Comparison of ENCODE assay signal across 8 cellular contexts in the genomic region with DNA sequence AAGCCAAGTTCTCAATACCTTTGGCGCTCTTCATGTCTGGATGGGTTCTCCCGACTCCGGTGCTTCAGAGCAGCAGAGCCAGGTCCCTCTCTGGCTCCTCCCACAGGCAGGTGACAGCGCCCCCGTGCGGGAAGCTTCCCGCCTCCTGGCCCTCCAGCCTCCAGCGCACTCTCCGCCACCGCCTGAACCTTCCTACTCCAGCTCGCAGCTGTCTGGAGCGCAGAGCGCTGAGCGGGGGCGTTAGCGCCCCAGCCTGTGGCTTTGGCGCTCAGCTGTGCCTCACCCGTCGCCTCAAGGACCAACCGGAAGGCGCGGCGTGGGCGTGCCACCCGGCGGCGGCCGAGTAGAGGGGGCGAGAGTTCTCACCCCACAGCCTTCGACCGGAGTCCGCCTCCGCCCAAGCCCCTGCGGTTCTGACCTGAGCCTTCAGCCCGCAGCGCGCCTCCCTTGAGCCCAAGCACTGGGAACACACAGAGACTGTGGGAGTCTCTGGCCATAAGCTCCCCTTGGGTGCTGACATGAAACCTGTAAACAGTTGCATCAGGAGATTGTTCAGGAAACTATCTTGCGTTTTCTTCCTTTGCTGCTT. TPM values are rescaled to one million over a fixed set of nuclear protein-coding genes. Genes with fewer than 3 reads are reported as not detected.
DNase-seq lines count a peak whose midpoint lies in the region; ATAC-seq and TF ChIP-seq lines count a peak whose summit lies in the region.

SLCO4C1 (minus strand) TSS at position 56 of the 589 bp plus-strand sequence; CDS start at position 34, 22 bp downstream.

- ATAC-seq in GM18508 (IDR thresholded peaks at IDR 0.05; ENCODE audit: insufficient read depth, unreplicated experiment) (peak; percentile 89), HG02885 (IDR thresholded peaks at IDR 0.05; ENCODE audit: poor library complexity, unreplicated experiment) (peak; percentile 98), left lobe of liver (peak; percentile 98)

- H3K36me3 ChIP-seq in colonic mucosa, result no peaks in the 10 kb centered on the region

- peak within 1 kb of the TSS; percentile 46 to 47 for H3K9ac ChIP-seq in colonic mucosa (ENCODE audit: low read depth in 2 of 2, low read length in 2 of 2)

- peak within 1 kb of the TSS; percentile 51 for H3K27ac ChIP-seq in colonic mucosa

- H3K27me3 ChIP-seq in colonic mucosa, result no peaks in the 10 kb centered on the region

- H3K4me1 ChIP-seq in colonic mucosa, result no peaks in the 10 kb centered on the region

- TF ChIP-seq CTCF in colonic mucosa (IDR thresholded peaks at IDR 0.05), result peak; percentile 62

- intact Hi-C loops in colonic mucosa (cut with DNase I), result no loop called here

- DNase-seq in NCI-H2029 treated with DMSO at 0.1 percent for 48 hours (lab: John Stamatoyannopoulos, UW) (peak; percentile 86), colonic mucosa (peak; percentile 90), left lobe of liver (ENCODE audit: low spot score) (peak; percentile 92), T1000 (lab: John Stamatoyannopoulos, UW) (no peak)
- peak; percentile 37 for DNase-seq in activated CD4-positive, alpha-beta T cell treated with anti-CD3 and anti-CD28 coated beads for 1 hour
- DNase-seq in stimulated activated CD4-positive, alpha-beta T cell treated with anti-CD3 and anti-CD28 coated beads, Interleukin-1b, Interleukin-23, amount 100 ng/mL, for 24 hours (ENCODE audit: low read depth in 4 of 4, low spot score in 1 of 4), result peak; percentile 33 to 65 (median 41)

- H3K9me3 ChIP-seq in colonic mucosa, result no peaks in the 10 kb centered on the region

- H3K4me3 ChIP-seq in colonic mucosa, result peak within 1 kb of the TSS; percentile 52

RNA-seq across cellular contexts. Expression of gene SLCO4C1, which starts in this region (rescaled TPM):
- total RNA-seq in colonic mucosa (1 to 10 TPM; 1.4 to 2.9 TPM), left lobe of liver (4.0 TPM)
